ENCODE assay signal across 21 cellular contexts in the genomic region with DNA sequence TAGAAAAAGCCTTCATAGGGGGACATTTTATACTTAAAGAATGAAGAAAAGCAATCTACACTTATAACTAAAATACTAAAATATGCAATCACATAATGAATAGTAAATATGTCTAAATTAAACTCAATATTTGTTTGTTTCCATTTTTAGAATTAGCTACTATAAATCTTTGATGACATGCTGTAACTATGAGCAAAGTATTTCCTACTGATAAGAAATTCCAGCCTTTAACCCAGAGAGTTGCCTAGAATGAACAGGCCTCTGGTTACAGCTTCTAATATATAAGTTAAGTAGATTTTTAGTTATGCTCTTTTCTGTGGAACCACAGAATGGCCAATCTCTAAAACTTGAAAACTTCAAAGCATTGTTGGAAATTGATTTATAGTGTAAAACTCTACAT.
DNase-seq lines count a peak whose midpoint lies in the region; ATAC-seq, FAIRE-seq and TF ChIP-seq lines count a peak whose summit lies in the region.
"Had no signal": no experiment of that assay in that cellular context is flagged by ENCODE, and none has a peak within 500 bp of the region (broad histone marks: within the 10 kb centered on the region; RNA-seq: fewer than 3 reads in every experiment).

No MANE protein-coding gene starts in this region.

- H3K4me1 ChIP-seq in IMR-90 (ENCODE audit: control insufficient read depth, insufficient read depth, low read length) (no peaks in the 10 kb centered on the region), K562 (replicated peaks in 1 of 2; ENCODE audit: control insufficient read depth in 2 of 2, insufficient read depth in 2 of 2, low read length in 2 of 2) (no peaks in the 10 kb centered on the region; a peak in 1 of 5 replicates), pancreas (peaks cover 6 to 16% (median 10%) of the 10 kb centered on the region in 3 donors)

- H4K5ac ChIP-seq in IMR-90 (ENCODE audit: low read depth, low read length), result no peak overlapping the region

- no peak overlapping the region for H4K91ac ChIP-seq in IMR-90 (ENCODE audit: insufficient read depth, low read depth, low read length)

- H3K79me1 ChIP-seq in IMR-90 (ENCODE audit: low read depth in 1 of 2, low read length in 2 of 2), result no peaks in the 10 kb centered on the region

- no peak overlapping the region for H3K4me3 Mint-ChIP-seq in WTC11
- H3K4me3 Mint-ChIP-seq in activated CD4-positive, alpha-beta T cell treated with anti-CD3 and anti-CD28 coated beads for 36 hours, result no peak overlapping the region
- H3K4me3 Mint-ChIP-seq: CD4-positive, CD25-positive, alpha-beta regulatory T cell; HFFc6 had no signal

- H3K9ac ChIP-seq in IMR-90 (ENCODE audit: low read depth, low read length) (no peak overlapping the region), K562 (ENCODE audit: insufficient read depth in 1 of 2, low read depth in 2 of 2, low read length in 2 of 2) (no peak overlapping the region)

- no peaks in the 10 kb centered on the region for H3K79me2 ChIP-seq in K562 (ENCODE audit: control insufficient read depth, insufficient read depth, low read length)

- H2BK120ac ChIP-seq in IMR-90 (ENCODE audit: low read depth, low read length), result no peak overlapping the region

- H3K18ac ChIP-seq in IMR-90 (ENCODE audit: low read depth, low read length), result no peak overlapping the region

- H3K27me3 Mint-ChIP-seq in WTC11 (ENCODE audit: low read depth), result no peaks in the 10 kb centered on the region
- H3K27me3 Mint-ChIP-seq in activated CD4-positive, alpha-beta T cell treated with anti-CD3 and anti-CD28 coated beads for 36 hours, result no peaks in the 10 kb centered on the region
- H3K27me3 Mint-ChIP-seq: CD4-positive, CD25-positive, alpha-beta regulatory T cell had no signal

- no peak for TF ChIP-seq EP300 in K562 (IDR thresholded peaks at IDR 0.05; ENCODE audit: low read length)

- dilution Hi-C loops in IMR-90 (cut with HindIII; ENCODE audit: low sequenced_read_pairs, unreplicated experiment), result no loop called here

- TF ChIP-seq RAD21 in IMR-90 (IDR thresholded peaks at IDR 0.05; ENCODE audit: low read length), result no peak
- TF ChIP-seq RAD21 in K562 (CRISPR knock-in tag; conservative IDR thresholded peaks at IDR 0.05 in 1 of 2, IDR thresholded peaks at IDR 0.05 in 1 of 2), result no peak

- DNase-seq in IMR-90 (peak; percentile 1), K562 (ENCODE audit: extremely low read depth in 1 of 4, low spot score in 3 of 4) (peak in 1 of 4 experiments; percentile 5), fibroblast of villous mesenchyme (ENCODE audit: low read depth) (peak; percentile 14), pancreas (no peak), WTC11 (ENCODE audit: low spot score) (no peak), GM19240 (ENCODE audit: insufficient read length, low spot score) (no peak), DMS79 (lab: John Stamatoyannopoulos, UW) (no peak)
- no peak for DNase-seq in activated CD4-positive, alpha-beta T cell treated with anti-CD3 and anti-CD28 coated beads for 36 hours
- DNase-seq: CD4-positive, CD25-positive, alpha-beta regulatory T cell; H7; HFFc6; KG1; NCI-H1092 treated with DMSO at 0.1 percent for 48 hours; NCI-H1436 treated with DMSO at 0.1 percent for 48 hours; NCI-H2029; NCI-H2227 treated with DMSO at 0.1 percent for 48 hours; NCI-H510A treated with DMSO at 0.1 percent for 48 hours; NCI-H748 treated with DMSO at 0.1 percent for 48 hours had no signal

- no peak for TF ChIP-seq CTCF in IMR-90 (conservative IDR thresholded peaks at IDR 0.05; ENCODE audit: low read depth, low read length)
- no peak for TF ChIP-seq CTCF in K562 (IDR thresholded peaks at IDR 0.05 in 2 of 3, conservative IDR thresholded peaks at IDR 0.05 in 1 of 3; ENCODE audit: insufficient read depth in 2 of 3, low read depth in 1 of 3, low read length in 3 of 3)
- TF ChIP-seq CTCF in fibroblast of villous mesenchyme (IDR thresholded peaks at IDR 0.05; ENCODE audit: insufficient read depth, low read depth, low read length), result no peak
- TF ChIP-seq CTCF in pancreas (IDR thresholded peaks at IDR 0.05), result no peak
- TF ChIP-seq CTCF in WTC11 (IDR thresholded peaks at IDR 0.05), result no peak

- H3K36me3 ChIP-seq in IMR-90 (ENCODE audit: control insufficient read depth, insufficient read depth, low read length) (no peaks in the 10 kb centered on the region), K562 (ENCODE audit: control insufficient read depth, insufficient read depth, low read length) (no peaks in the 10 kb centered on the region), pancreas (no peaks in the 10 kb centered on the region)

- H2BK5ac ChIP-seq in IMR-90 (ENCODE audit: low read depth, low read length, poor library complexity, severe bottlenecking), result no peak overlapping the region

- in situ Hi-C loops in IMR-90 (cut with MboI; ENCODE audit: low sequenced_read_pairs) (no loop called here), K562 (cut with MboI) (no loop called here)

- H4K20me1 ChIP-seq in IMR-90 (ENCODE audit: insufficient read depth, low read length) (no peaks in the 10 kb centered on the region), K562 (replicated peaks; ENCODE audit: control insufficient read depth, insufficient read depth, low read length) (no peaks in the 10 kb centered on the region)

- H2AK9ac ChIP-seq in IMR-90 (replicated peaks; ENCODE audit: low read depth, low read length, poor library complexity), result no peak overlapping the region

- no peak overlapping the region for H2BK20ac ChIP-seq in IMR-90 (ENCODE audit: low read depth, low read length)

- no peak overlapping the region for H3K4me3 ChIP-seq in IMR-90 (ENCODE audit: insufficient read depth, low read depth, low read length)
- H3K4me3 ChIP-seq in K562, result no peak overlapping the region
- no peak overlapping the region for H3K4me3 ChIP-seq in fibroblast of villous mesenchyme (ENCODE audit: low read depth, low read length)
- no peak overlapping the region for H3K4me3 ChIP-seq in pancreas

- H3K27me3 ChIP-seq in IMR-90 (ENCODE audit: control insufficient read depth, insufficient read depth, low read length), result no peaks in the 10 kb centered on the region
- H3K27me3 ChIP-seq in K562 (ENCODE audit: control insufficient read depth in 2 of 2, insufficient read depth in 2 of 2, low read length in 2 of 2), result no peaks in the 10 kb centered on the region
- H3K27me3 ChIP-seq in pancreas, result no peaks in the 10 kb centered on the region

- no peaks in the 10 kb centered on the region for H3K9me3 Mint-ChIP-seq in WTC11
- H3K9me3 Mint-ChIP-seq in activated CD4-positive, alpha-beta T cell treated with anti-CD3 and anti-CD28 coated beads for 36 hours (ENCODE audit: low read depth), result no peaks in the 10 kb centered on the region
- H3K9me3 Mint-ChIP-seq: HFFc6 had no signal

- no peaks in the 10 kb centered on the region for H3K4me1 Mint-ChIP-seq in WTC11
- no peaks in the 10 kb centered on the region for H3K4me1 Mint-ChIP-seq in activated CD4-positive, alpha-beta T cell treated with anti-CD3 and anti-CD28 coated beads for 36 hours
- H3K4me1 Mint-ChIP-seq: CD4-positive, CD25-positive, alpha-beta regulatory T cell had no signal

- H3K4me2 ChIP-seq in IMR-90 (ENCODE audit: low read depth, low read length) (no peak overlapping the region), K562 (ENCODE audit: insufficient read depth, low read length) (no peak overlapping the region)

- no peak overlapping the region for H2AK5ac ChIP-seq in IMR-90 (ENCODE audit: low read depth, low read length)

- no TSS peak for BruUV-seq in IMR-90 (replicated peaks; lab: Mats Ljungman, UMichigan)
- no TSS peak for BruUV-seq in K562 (replicated peaks; lab: Mats Ljungman, UMichigan)

- H3K36me3 Mint-ChIP-seq in WTC11, result no peaks in the 10 kb centered on the region
- no peaks in the 10 kb centered on the region for H3K36me3 Mint-ChIP-seq in activated CD4-positive, alpha-beta T cell treated with anti-CD3 and anti-CD28 coated beads for 36 hours (ENCODE audit: low read depth)
- H3K36me3 Mint-ChIP-seq: CD4-positive, CD25-positive, alpha-beta regulatory T cell had no signal

- TF ChIP-seq POLR2A in IMR-90 (IDR thresholded peaks at IDR 0.05; ENCODE audit: low read depth, low read length) (no peak), K562 (conservative IDR thresholded peaks at IDR 0.05) (no peak)

- H3K9me1 ChIP-seq in IMR-90 (ENCODE audit: insufficient read depth, low read length) (no peaks in the 10 kb centered on the region), K562 (ENCODE audit: control insufficient read depth, insufficient read depth, low read length) (no peaks in the 10 kb centered on the region)

- POLR2A ChIA-PET in IMR-90 (lab: Charles Lee; ENCODE audit: unreplicated experiment), result no interaction called here
- POLR2A ChIA-PET in K562 (lab: Yijun Ruan, JAX), result no interaction called here
- POLR2A ChIA-PET in WTC11 (lab: Charles Lee), result no interaction called here
- POLR2A ChIA-PET in activated CD4-positive, alpha-beta T cell treated with anti-CD3 and anti-CD28 coated beads for 36 hours (lab: Charles Lee), result no interaction called here

- H3K14ac ChIP-seq in IMR-90 (replicated peaks; ENCODE audit: low read depth, low read length), result no peak overlapping the region

- no peak overlapping the region for H4K8ac ChIP-seq in IMR-90 (ENCODE audit: low read depth in 2 of 2, low read length in 2 of 2)

- no peak overlapping the region for H2BK15ac ChIP-seq in IMR-90 (ENCODE audit: low read depth, low read length)

- H2AFZ ChIP-seq in IMR-90 (replicated peaks; ENCODE audit: low read length, poor library complexity), result no peak overlapping the region
- 0 out of 2 replicates have a peak overlapping the region, but pooled peaks have one; percentile 0 for H2AFZ ChIP-seq in K562 (ENCODE audit: low read depth, low read length)

- no peak overlapping the region for H3K23ac ChIP-seq in IMR-90 (ENCODE audit: low read depth, low read length)

- H3K9me3 ChIP-seq in IMR-90 (ENCODE audit: control insufficient read depth, insufficient read depth, low read length), result no peaks in the 10 kb centered on the region
- H3K9me3 ChIP-seq in K562 (replicated peaks; ENCODE audit: control insufficient read depth, insufficient read depth, low read depth, low read length), result no peaks in the 10 kb centered on the region
- no peaks in the 10 kb centered on the region for H3K9me3 ChIP-seq in pancreas

- intact Hi-C loops in IMR-90 (cut with micrococcal nuclease), result no loop called here
- intact Hi-C loops in K562 (cut with micrococcal nuclease), result loop anchor here (10.0 kb wide), 1 partner anchor 711 kb away; no protein-coding TSS in a partner anchor
- intact Hi-C loops in pancreas (cut with DNase I), result no loop called here
- intact Hi-C loops in activated CD4-positive, alpha-beta T cell treated with anti-CD3 and anti-CD28 coated beads for 36 hours (cut with DNase I, micrococcal nuclease), result no loop called here

- no peak overlapping the region for H3K4ac ChIP-seq in IMR-90 (ENCODE audit: low read depth, low read length)

- no peak overlapping the region for H3K27ac Mint-ChIP-seq in WTC11
- H3K27ac Mint-ChIP-seq in activated CD4-positive, alpha-beta T cell treated with anti-CD3 and anti-CD28 coated beads for 36 hours, result no peak overlapping the region
- H3K27ac Mint-ChIP-seq: HFFc6 had no signal

- CTCF ChIA-PET in IMR-90 (lab: Yijun Ruan, JAX) (no interaction called here), K562 (lab: Yijun Ruan, JAX; ENCODE audit: low intra/inter-chr PET ratio) (no interaction called here), WTC11 (lab: Charles Lee) (no interaction called here)
- CTCF ChIA-PET in activated CD4-positive, alpha-beta T cell treated with anti-CD3 and anti-CD28 coated beads for 36 hours (lab: Charles Lee), result no interaction called here

- H3K27ac ChIP-seq in IMR-90 (ENCODE audit: insufficient read depth, low read length) (no peak overlapping the region), K562 (ENCODE audit: extremely low read depth, low read depth, low read length) (no peak overlapping the region), pancreas (no peak overlapping the region)
- H3K27ac ChIP-seq: HL-60 had no signal

- FAIRE-seq in K562 (lab: Jason Lieb, UNC) (no peak), pancreas (lab: Jason Lieb, UNC) (no peak)
- FAIRE-seq: HepG2 had no signal

- ATAC-seq in IMR-90 (ENCODE audit: low read depth) (no peak), K562 (no peak), pancreas (peak in 3 of 4 donors; percentile 53 to 80 (median 75)), WTC11 (no peak)
- ATAC-seq in activated CD4-positive, alpha-beta T cell treated with anti-CD3 and anti-CD28 coated beads for 36 hours, result no peak
- ATAC-seq: HepG2, Panc1 had no signal

- no peak overlapping the region for H3K56ac ChIP-seq in IMR-90 (ENCODE audit: extremely low read depth, insufficient read depth, low read length)

Comparison
In these comparisons a context has a peak if more than half of its experiments do, and no peak if none do; other contexts are left out.
1. ATAC-seq: peak in pancreas (3 of 4); none in IMR-90 (single experiment), K562 (single experiment), WTC11 (single experiment) and activated CD4-positive, alpha-beta T cell treated with anti-CD3 and anti-CD28 coated beads for 36 hours (single experiment).
2. DNase-seq: peak in IMR-90 (single experiment) and fibroblast of villous mesenchyme (single experiment); none in pancreas (0 of 6), WTC11 (single experiment), activated CD4-positive, alpha-beta T cell treated with anti-CD3 and anti-CD28 coated beads for 36 hours (single experiment), GM19240 (single experiment) and DMS79 (single experiment).